1 cellular context compared by ENCODE assay signal in the genomic region with DNA sequence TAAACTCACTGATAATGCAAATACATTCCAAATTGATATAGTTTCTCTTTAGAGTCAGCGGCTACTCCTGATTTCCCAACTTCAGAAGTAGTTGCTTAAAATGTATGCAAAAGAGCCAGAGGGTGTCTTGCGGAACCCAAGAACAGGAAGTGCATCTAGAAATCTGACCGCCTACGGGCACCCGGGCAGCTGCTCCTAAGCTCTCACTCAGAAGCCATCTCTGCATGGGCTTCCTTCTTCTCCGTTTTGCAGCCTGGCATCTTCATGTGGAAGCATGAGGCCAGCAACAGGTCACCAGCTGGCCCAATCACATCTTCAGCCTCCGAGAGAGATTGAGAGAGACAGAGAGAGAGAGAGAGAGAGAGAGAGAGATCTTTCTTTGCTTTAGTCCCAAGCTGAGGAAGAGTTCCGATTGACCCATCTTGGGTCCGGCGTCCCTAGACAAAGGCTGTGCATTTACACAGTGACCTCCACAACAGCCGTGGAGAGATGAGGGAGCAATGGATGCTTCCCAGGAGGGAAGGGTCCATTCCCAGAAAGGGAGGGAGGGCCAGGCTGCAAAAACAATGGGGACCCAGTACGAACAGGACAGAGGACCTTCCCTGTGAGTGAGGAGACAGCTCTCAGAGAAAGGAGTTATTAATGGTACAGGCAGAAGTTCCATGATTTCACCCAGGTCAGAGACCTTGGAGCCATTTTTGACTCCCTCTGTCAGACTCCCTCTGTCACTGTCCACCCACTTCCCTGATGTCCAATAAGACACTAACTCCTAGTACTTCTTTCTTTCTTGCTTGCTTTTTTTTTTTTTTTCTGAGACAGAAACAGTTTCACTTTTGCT.
TF ChIP-seq lines count a peak whose summit lies in the region.

No MANE protein-coding gene starts in this region.

TF ChIP-seq in HepG2, 621 proteins besides CTCF, POLR2A, EP300 and RAD21 (continued from another document):
- TF ChIP-seq BCLAF1 (IDR thresholded peaks at IDR 0.05) (no peak), JUNB (CRISPR knock-in tag; IDR thresholded peaks at IDR 0.05; ENCODE audit: borderline replicate concordance) (no peak), ZNF10 (CRISPR knock-in tag; IDR thresholded peaks at IDR 0.05; ENCODE audit: borderline replicate concordance, low read depth) (no peak), HES4 (CRISPR knock-in tag; IDR thresholded peaks at IDR 0.05; ENCODE audit: borderline replicate concordance) (no peak), ZNF567 (CRISPR knock-in tag; IDR thresholded peaks at IDR 0.05; ENCODE audit: borderline replicate concordance) (no peak), THRA (CRISPR knock-in tag; IDR thresholded peaks at IDR 0.05; ENCODE audit: borderline replicate concordance) (no peak), TEAD3 (CRISPR knock-in tag; optimal IDR thresholded peaks at IDR 0.05; ENCODE audit: borderline replicate concordance) (no peak), CCDC6 (CRISPR knock-in tag; IDR thresholded peaks at IDR 0.05) (no peak), IRF1 (CRISPR knock-in tag; IDR thresholded peaks at IDR 0.05; ENCODE audit: low read depth) (no peak), ZNF709 (CRISPR knock-in tag; IDR thresholded peaks at IDR 0.05) (no peak), HDAC2 (CRISPR knock-in tag; IDR thresholded peaks at IDR 0.05) (no peak), CEBPB (IDR thresholded peaks at IDR 0.05; ENCODE audit: borderline replicate concordance, low read depth, low read length) (peak; percentile 30; the same call in 1 of the 2 replicates), SRSF4 (IDR thresholded peaks at IDR 0.05; ENCODE audit: low read depth, low read length, poor library complexity, severe bottlenecking) (no peak), MIXL1 (CRISPR knock-in tag; IDR thresholded peaks at IDR 0.05) (no peak), ZBTB37 (CRISPR knock-in tag; IDR thresholded peaks at IDR 0.05) (no peak), CREB1 (IDR thresholded peaks at IDR 0.05) (no peak), CREB1 (CRISPR knock-in tag; IDR thresholded peaks at IDR 0.05) (no peak), ZSCAN22 (CRISPR knock-in tag; IDR thresholded peaks at IDR 0.05) (no peak), HMGXB4 (CRISPR knock-in tag; IDR thresholded peaks at IDR 0.05; ENCODE audit: borderline replicate concordance in 1 of 2, low read depth in 1 of 2) (no peak), ZNF333 (CRISPR knock-in tag; IDR thresholded peaks at IDR 0.05; ENCODE audit: borderline replicate concordance) (no peak), TAF1 (CRISPR knock-in tag; IDR thresholded peaks at IDR 0.05) (no peak; the same call in 1 of the 2 replicates), THAP11 (CRISPR knock-in tag; IDR thresholded peaks at IDR 0.05) (0 out of 2 replicates have a peak, but pooled peaks have one; percentile 23), GLI4 (CRISPR knock-in tag; IDR thresholded peaks at IDR 0.05; ENCODE audit: borderline replicate concordance) (no peak), GABPB1 (CRISPR knock-in tag; IDR thresholded peaks at IDR 0.05) (peak; percentile 56), TFAP4 (IDR thresholded peaks at IDR 0.05; ENCODE audit: borderline replicate concordance, low read depth) (0 out of 2 replicates have a peak, but pooled peaks have one; percentile 8), FOXA3 (CRISPR knock-in tag; IDR thresholded peaks at IDR 0.05) (no peak), ZNF609 (CRISPR knock-in tag; IDR thresholded peaks at IDR 0.05; ENCODE audit: borderline replicate concordance) (no peak), ZNF253 (CRISPR knock-in tag; IDR thresholded peaks at IDR 0.05; ENCODE audit: borderline replicate concordance) (no peak), MED1 (CRISPR knock-in tag; IDR thresholded peaks at IDR 0.05) (no peak)
- TF ChIP-seq, protein P1, sequence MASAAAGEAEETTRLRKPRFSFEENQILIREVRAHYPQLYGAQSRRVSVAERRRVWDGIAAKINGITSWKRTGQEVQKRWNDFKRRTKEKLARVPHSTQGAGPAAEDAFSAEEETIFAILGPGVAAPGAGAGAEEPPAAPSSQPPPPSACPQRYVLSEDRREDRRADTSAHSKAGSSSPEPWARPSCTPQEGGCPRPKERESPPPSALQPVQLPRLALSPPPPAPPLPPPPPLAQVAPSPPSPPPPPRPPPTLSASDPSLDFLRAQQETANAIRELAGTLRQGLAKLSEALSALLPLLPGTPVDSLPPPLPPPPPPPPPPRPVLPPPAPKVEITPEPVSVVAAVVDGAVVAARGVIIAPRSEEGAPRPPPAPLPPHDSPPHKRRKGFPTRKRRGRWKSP (CRISPR knock-in tag; IDR thresholded peaks at IDR 0.05) = no peak
